32 cellular contexts compared by ENCODE assay signal in genomic region chr14:33596211-33597080, GRCh38.
"Had no signal": no experiment of that assay in that cellular context is flagged by ENCODE, and none has a peak within 500 bp of the region (broad histone marks: within the 10 kb centered on the region; RNA-seq: fewer than 3 reads in every experiment).

No MANE protein-coding gene starts in this region.

- H3K27ac ChIP-seq: colonic mucosa, heart right ventricle, lower lobe of right lung, sigmoid colon, thyroid gland, upper lobe of left lung, vagina, WERI-Rb-1 had no signal

- H3K36me3 ChIP-seq: colonic mucosa, heart right ventricle, lower lobe of right lung, sigmoid colon, thyroid gland, upper lobe of left lung, vagina, WERI-Rb-1 had no signal

- H3K27me3 ChIP-seq: colonic mucosa, dorsolateral prefrontal cortex, heart right ventricle, sigmoid colon, thyroid gland, upper lobe of left lung, vagina had no signal

- H3K4me1 ChIP-seq: colonic mucosa, heart right ventricle, lower lobe of right lung, sigmoid colon, thyroid gland, upper lobe of left lung, vagina had no signal

- H3K27ac Mint-ChIP-seq: activated CD4-positive, alpha-beta memory T cell treated with anti-CD3 and anti-CD28 coated beads for 36 hours; activated naive CD4-positive, alpha-beta T cell treated with anti-CD3 and anti-CD28 coated beads, Interleukin-2, amount 50 U/mL, for 24 hours; activated naive CD8-positive, alpha-beta T cell treated with anti-CD3 and anti-CD28 coated beads, Interleukin-2, amount 50 U/mL, for 24 hours; activated T-helper 2 cell treated with anti-CD3 and anti-CD28 coated beads, Interferon-gamma antibody, Interleukin-2, Interleukin-4, amounts not matched to agents 10 μg/mL and 5 μg/mL and 100 μg/mL, durations not matched to agents 14 hours and 24 hours and 36 hours; natural killer cell treated with Interleukin-12 subunit alpha and Interleukin-12 subunit beta and Interleukin-15 and Interleukin-18, amount 100 ng/mL, for 72 hours; stimulated activated memory B cell treated with anti-CD40 and anti-IgM and Interleukin-4, amounts not matched to agents 10 μg/mL and 1 μg/mL and 100 μg/mL, for 72 hours; stimulated activated naive CD8-positive, alpha-beta T cell treated with anti-CD3 and anti-CD28 coated beads, Interleukin-15, amount 100 ng/mL, for 72 hours; T-helper 17 cell had no signal

- H3K4me3 ChIP-seq: colonic mucosa, dorsolateral prefrontal cortex, heart right ventricle, lower lobe of right lung, sigmoid colon, thyroid gland, upper lobe of left lung, vagina had no signal

- ATAC-seq: activated CD4-positive, CD25-positive, alpha-beta regulatory T cell treated with anti-CD3 and anti-CD28 coated beads, Interleukin-2, amount 50 U/mL, for 24 hours; activated naive CD8-positive, alpha-beta T cell treated with anti-CD3 and anti-CD28 coated beads, Interleukin-2, amount 50 U/mL, for 24 hours; esophagus mucosa; heart right ventricle; left lobe of liver; lower lobe of right lung; natural killer cell treated with Interleukin-12 subunit alpha and Interleukin-12 subunit beta and Interleukin-15 and Interleukin-18, amount 100 ng/mL, for 72 hours; stimulated activated memory B cell treated with anti-CD40 and anti-IgM and Interleukin-4, amounts not matched to agents 10 μg/mL and 1 μg/mL and 100 μg/mL, for 72 hours; stimulated activated naive CD8-positive, alpha-beta T cell treated with anti-CD3 and anti-CD28 coated beads, Interleukin-15, amount 100 ng/mL, for 72 hours; T-helper 17 cell had no signal

- H3K9me3 Mint-ChIP-seq: activated CD4-positive, alpha-beta memory T cell treated with anti-CD3 and anti-CD28 coated beads for 36 hours; activated naive CD8-positive, alpha-beta T cell treated with anti-CD3 and anti-CD28 coated beads, Interleukin-2, amount 50 U/mL, for 24 hours; activated T-helper 2 cell treated with anti-CD3 and anti-CD28 coated beads, Interferon-gamma antibody, Interleukin-2, Interleukin-4, amounts not matched to agents 10 μg/mL and 5 μg/mL and 100 μg/mL, durations not matched to agents 14 hours and 24 hours and 36 hours; stimulated activated memory B cell treated with anti-CD40 and anti-IgM and Interleukin-4, amounts not matched to agents 10 μg/mL and 1 μg/mL and 100 μg/mL, for 72 hours had no signal

- H3K4me1 Mint-ChIP-seq: activated naive CD4-positive, alpha-beta T cell treated with anti-CD3 and anti-CD28 coated beads, Interleukin-2, amount 50 U/mL, for 24 hours; activated naive CD8-positive, alpha-beta T cell treated with anti-CD3 and anti-CD28 coated beads, Interleukin-2, amount 50 U/mL, for 24 hours; central memory CD8-positive, alpha-beta T cell; stimulated activated memory B cell treated with anti-CD40 and anti-IgM and Interleukin-4, amounts not matched to agents 10 μg/mL and 1 μg/mL and 100 μg/mL, for 72 hours; stimulated activated naive CD8-positive, alpha-beta T cell treated with anti-CD3 and anti-CD28 coated beads, Interleukin-15, amount 100 ng/mL, for 72 hours; T-helper 17 cell had no signal

- H3K4me3 Mint-ChIP-seq: activated CD4-positive, alpha-beta memory T cell treated with anti-CD3 and anti-CD28 coated beads for 36 hours; activated naive CD4-positive, alpha-beta T cell treated with anti-CD3 and anti-CD28 coated beads, Interleukin-2, amount 50 U/mL, for 24 hours; activated naive CD8-positive, alpha-beta T cell treated with anti-CD3 and anti-CD28 coated beads, Interleukin-2, amount 50 U/mL, for 24 hours; central memory CD8-positive, alpha-beta T cell; natural killer cell treated with Interleukin-12 subunit alpha and Interleukin-12 subunit beta and Interleukin-15 and Interleukin-18, amount 100 ng/mL, for 72 hours; stimulated activated memory B cell treated with anti-CD40 and anti-IgM and Interleukin-4, amounts not matched to agents 10 μg/mL and 1 μg/mL and 100 μg/mL, for 72 hours; stimulated activated naive CD8-positive, alpha-beta T cell treated with anti-CD3 and anti-CD28 coated beads, Interleukin-15, amount 100 ng/mL, for 72 hours; T-helper 17 cell had no signal

- DNase-seq: activated CD4-positive, alpha-beta memory T cell treated with anti-CD3 and anti-CD28 coated beads for 36 hours; activated CD4-positive, alpha-beta T cell treated with anti-CD3 and anti-CD28 coated beads for 48 hours; activated naive CD8-positive, alpha-beta T cell treated with anti-CD3 and anti-CD28 coated beads, Interleukin-2, amount 50 U/mL, for 24 hours; activated T-cell treated with anti-CD3 and anti-CD28 coated beads, Interleukin-2, amount 50 U/mL, for 48 hours; amygdala; colonic mucosa; effector memory CD4-positive, alpha-beta T cell; foreskin melanocyte; heart right ventricle; lower lobe of right lung; mesendoderm; posterior cingulate gyrus; sigmoid colon; small intestine; stimulated activated CD4-positive, alpha-beta T cell treated with anti-CD3 and anti-CD28 coated beads, Interleukin-4, amount 100 ng/mL, for 4 hours; stimulated activated CD8-positive, alpha-beta memory T cell treated with anti-CD3 and anti-CD28 coated beads, Interleukin-4, amount 100 ng/mL, for 48 hours; stimulated activated naive CD8-positive, alpha-beta T cell treated with anti-CD3 and anti-CD28 coated beads, Interleukin-15, amount 100 ng/mL, for 72 hours; T-helper 17 cell; T1000; thyroid gland; WERI-Rb-1 had no signal

- H3K9me3 ChIP-seq: colonic mucosa, heart right ventricle, lower lobe of right lung, sigmoid colon, thyroid gland, upper lobe of left lung, vagina had no signal

- H3K27me3 Mint-ChIP-seq: activated CD4-positive, alpha-beta memory T cell treated with anti-CD3 and anti-CD28 coated beads for 36 hours; central memory CD8-positive, alpha-beta T cell; natural killer cell treated with Interleukin-12 subunit alpha and Interleukin-12 subunit beta and Interleukin-15 and Interleukin-18, amount 100 ng/mL, for 72 hours; stimulated activated memory B cell treated with anti-CD40 and anti-IgM and Interleukin-4, amounts not matched to agents 10 μg/mL and 1 μg/mL and 100 μg/mL, for 72 hours had no signal

- H3K36me3 Mint-ChIP-seq: activated CD4-positive, alpha-beta memory T cell treated with anti-CD3 and anti-CD28 coated beads for 36 hours; activated naive CD4-positive, alpha-beta T cell treated with anti-CD3 and anti-CD28 coated beads, Interleukin-2, amount 50 U/mL, for 24 hours; stimulated activated memory B cell treated with anti-CD40 and anti-IgM and Interleukin-4, amounts not matched to agents 10 μg/mL and 1 μg/mL and 100 μg/mL, for 72 hours had no signal
